ENCODE assay signal across 24 cellular contexts in genomic region chr18:28287146-28287545, GRCh38.
DNase-seq lines count a peak whose midpoint lies in the region; ATAC-seq and TF ChIP-seq lines count a peak whose summit lies in the region.
"Had no signal": no experiment of that assay in that cellular context is flagged by ENCODE, and none has a peak within 500 bp of the region (broad histone marks: within the 10 kb centered on the region; RNA-seq: fewer than 3 reads in every experiment).

No MANE protein-coding gene starts in this region.

- H3K27me3 Mint-ChIP-seq in GM23338 (ENCODE audit: insufficient read depth, low read depth, poor library complexity): peaks cover 55% of the 10 kb centered on the region
- H3K27me3 Mint-ChIP-seq: CD4-positive, alpha-beta T cell had no signal

- no peak for TF ChIP-seq CTCF in GM23338 (conservative IDR thresholded peaks at IDR 0.05; ENCODE audit: low read depth in 2 of 2)

- peaks cover 79% of the 10 kb centered on the region for H3K27me3 ChIP-seq in GM23338 (ENCODE audit: insufficient read depth)
- H3K27me3 ChIP-seq in HUES6 (ENCODE audit: control insufficient read depth, insufficient read depth, low read length): peaks cover 18% of the 10 kb centered on the region; the same call in 1 of the 2 replicates
- H3K27me3 ChIP-seq: BLaER1 treated with 17β-estradiol and CSF1 and Interleukin-3, amounts not matched to agents 10 nM and 100 nM; SJSA1 had no signal

- H3K4me2 ChIP-seq in GM23338: peak overlapping the region; percentile 12
- H3K4me2 ChIP-seq: A549; BLaER1 treated with 17β-estradiol and CSF1 and Interleukin-3, amounts not matched to agents 10 nM and 100 nM; PC-9 had no signal

- H3K36me3 Mint-ChIP-seq in GM23338 (ENCODE audit: low read depth): no peaks in the 10 kb centered on the region; the same call in 2 of the 3 replicates

- H4K20me1 ChIP-seq in GM23338 (replicated peaks; ENCODE audit: insufficient read depth): 0 out of 2 replicates have a peak, but pooled peaks cover 3% of the 10 kb centered on the region
- H4K20me1 ChIP-seq: BLaER1 treated with 17β-estradiol and CSF1 and Interleukin-3, amounts not matched to agents 10 nM and 100 nM had no signal

- no peak overlapping the region for H3K27ac Mint-ChIP-seq in GM23338
- H3K27ac Mint-ChIP-seq: CD4-positive, alpha-beta T cell had no signal

- no peaks in the 10 kb centered on the region for H3K9me3 ChIP-seq in HUES6 (ENCODE audit: control insufficient read depth, insufficient read depth, low read depth, low read length)
- H3K9me3 ChIP-seq: A549; BLaER1 treated with 17β-estradiol and CSF1 and Interleukin-3, amounts not matched to agents 10 nM and 100 nM; HAP-1; SJSA1 had no signal

- H3K4me3 Mint-ChIP-seq in GM23338: no peak overlapping the region
- H3K4me3 Mint-ChIP-seq: CD4-positive, alpha-beta T cell had no signal

- H3K79me2 ChIP-seq in GM23338 (replicated peaks; ENCODE audit: insufficient read depth): no peaks in the 10 kb centered on the region

- H3K4me3 ChIP-seq in GM23338 (no peak overlapping the region), HUES6 (ENCODE audit: low read depth, low read length) (peak overlapping the region; percentile 1; the same call in 1 of the 2 replicates)
- H3K4me3 ChIP-seq: A549; BLaER1 treated with 17β-estradiol and CSF1 and Interleukin-3, amounts not matched to agents 10 nM and 100 nM; HAP-1; PC-9; SJSA1 had no signal

- no peak overlapping the region for H3K27ac ChIP-seq in GM23338 (ENCODE audit: low read depth)
- H3K27ac ChIP-seq in HUES6 (ENCODE audit: low read depth, low read length): no peak overlapping the region; the same call in 1 of the 2 replicates
- H3K27ac ChIP-seq: A549; BLaER1 treated with 17β-estradiol and CSF1 and Interleukin-3, amounts not matched to agents 10 nM and 100 nM; PC-9; SJSA1 had no signal

- DNase-seq in GM23338 (ENCODE audit: low spot score): peak; percentile 84
- DNase-seq in iPS DF 19.7 (ENCODE audit: low read depth, low spot score): peak; percentile 82
- DNase-seq in iPS-NIHi7 (ENCODE audit: extremely low spot score): peak; percentile 69
- no peak for DNase-seq in activated naive CD4-positive, alpha-beta T cell treated with anti-CD3 and anti-CD28 coated beads, Interleukin-2, amount 50 U/mL, for 16 hours
- no peak for DNase-seq in hippocampal formation (lab: John Stamatoyannopoulos, UW)
- DNase-seq in hypothalamus (lab: John Stamatoyannopoulos, UW): no peak
- DNase-seq: AML-193; CD4-positive, alpha-beta T cell; DND-41; NCI-H1092; NCI-H1417 treated with DMSO at 0.1 percent for 48 hours; NCI-H1694 treated with DMSO at 0.1 percent for 48 hours; NCI-H2081 treated with DMSO at 0.1 percent for 48 hours; NCI-H2171 treated with DMSO at 0.1 percent for 48 hours; NCI-H345; NCI-H510A treated with DMSO at 0.1 percent for 48 hours; PC-9; Right ventricle myocardium superior had no signal

- ATAC-seq in GM23338 (peak; percentile 98), GM21390 (IDR thresholded peaks at IDR 0.05; ENCODE audit: unreplicated experiment) (no peak)
- ATAC-seq: A549 had no signal

- H3K4me1 Mint-ChIP-seq in GM23338: peaks cover 8% of the 10 kb centered on the region; the same call in 2 of the 3 replicates

- peaks cover 6% of the 10 kb centered on the region; the same call in 1 of the 3 replicates for H3K9me3 Mint-ChIP-seq in GM23338

- no peaks in the 10 kb centered on the region for H3K9me2 ChIP-seq in GM23338 (ENCODE audit: insufficient read depth)

- H3F3A ChIP-seq in GM23338 (replicated peaks; ENCODE audit: low read depth): no peaks in the 10 kb centered on the region

- no peak overlapping the region for H3K9ac ChIP-seq in HUES6 (ENCODE audit: low read length)
- H3K9ac ChIP-seq: BLaER1 treated with 17β-estradiol and CSF1 and Interleukin-3, amounts not matched to agents 10 nM and 100 nM had no signal

- peaks cover 8% of the 10 kb centered on the region for H3K4me1 ChIP-seq in GM23338 (ENCODE audit: insufficient read depth)
- peaks cover 9% of the 10 kb centered on the region for H3K4me1 ChIP-seq in HUES6 (ENCODE audit: control insufficient read depth, insufficient read depth, low read length)
- H3K4me1 ChIP-seq: A549; BLaER1 treated with 17β-estradiol and CSF1 and Interleukin-3, amounts not matched to agents 10 nM and 100 nM had no signal

- H3K36me3 ChIP-seq in GM23338 (ENCODE audit: insufficient read depth): no peaks in the 10 kb centered on the region
- H3K36me3 ChIP-seq in HUES6 (ENCODE audit: control insufficient read depth, insufficient read depth, low read length): no peaks in the 10 kb centered on the region
- H3K36me3 ChIP-seq: BLaER1 treated with 17β-estradiol and CSF1 and Interleukin-3, amounts not matched to agents 10 nM and 100 nM; HAP-1; SJSA1 had no signal

- H2AFZ ChIP-seq in GM23338: no peak overlapping the region
- H2AFZ ChIP-seq: PC-9 had no signal

TF ChIP-seq in GM23338, 12 proteins besides CTCF, POLR2A, EP300 and RAD21:
- 0 out of 2 replicates have a peak, but pooled peaks have one; percentile 25 for TF ChIP-seq ZNF462 (CRISPR knock-in tag; IDR thresholded peaks at IDR 0.05)
- peak; percentile 100 for TF ChIP-seq NANOG (IDR thresholded peaks at IDR 0.05; ENCODE audit: borderline replicate concordance)
- TF ChIP-seq CREB1 (CRISPR knock-in tag; IDR thresholded peaks at IDR 0.05; ENCODE audit: low read depth): 0 out of 2 replicates have a peak, but pooled peaks have one; percentile 41
- TF ChIP-seq POLR2AphosphoS5 (IDR thresholded peaks at IDR 0.05; ENCODE audit: low read depth): peak; percentile 46; the same call in 1 of the 2 replicates
- TF ChIP-seq ZNF331 (CRISPR knock-in tag; IDR thresholded peaks at IDR 0.05; ENCODE audit: low read depth): no peak
TF ChIP-seq in GM23338: peak in this region for 4.

Comparison
In these comparisons a context has a peak if more than half of its experiments do, and no peak if none do; other contexts are left out.
1. DNase-seq: peak in GM23338 (single experiment), iPS DF 19.7 (single experiment) and iPS-NIHi7 (single experiment); none in activated naive CD4-positive, alpha-beta T cell treated with anti-CD3 and anti-CD28 coated beads, Interleukin-2, amount 50 U/mL, for 16 hours (single experiment), hippocampal formation (0 of 2) and hypothalamus (0 of 51).